ENCODE assay signal across 8 cellular contexts in the genomic region with DNA sequence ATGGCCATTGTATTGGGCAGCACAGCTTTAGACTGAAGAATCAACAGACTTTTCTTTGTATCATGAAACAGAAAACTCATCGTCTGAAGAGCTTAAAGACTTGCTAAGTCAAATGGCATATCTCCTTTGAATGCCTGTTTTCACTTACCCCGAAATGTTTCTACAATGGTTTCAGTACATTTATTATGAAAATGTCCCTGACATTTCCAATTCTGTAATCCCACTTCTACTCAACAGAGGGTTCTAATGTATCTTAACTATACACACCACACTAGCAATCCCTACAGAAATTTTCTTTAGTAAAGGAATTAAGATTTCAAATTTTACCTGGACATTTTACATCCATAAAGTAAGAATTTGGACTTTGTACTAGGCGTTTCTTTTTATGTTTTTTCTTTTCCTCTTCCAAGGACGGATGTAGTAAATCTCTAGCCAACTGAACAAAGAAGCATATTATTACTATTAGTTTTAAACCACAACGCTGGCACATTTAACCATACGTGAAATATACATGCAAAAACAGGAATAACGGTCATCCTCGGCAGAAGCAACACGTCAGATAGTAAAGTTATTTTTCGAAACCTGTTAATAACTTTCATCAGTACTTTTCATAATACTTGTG. TPM values are rescaled to one million over a fixed set of nuclear protein-coding genes. Genes with fewer than 3 reads are reported as not detected.
A peak's percentile ranks its signal among the peaks of the same experiment; 100 is the strongest.
DNase-seq lines count a peak whose midpoint lies in the region; ATAC-seq lines count a peak whose summit lies in the region.

No MANE protein-coding gene starts in this region.

- H3K9me3 ChIP-seq in endocrine pancreas (ENCODE audit: control insufficient read depth, low read length) = no peaks in the 10 kb centered on the region

- no peak for ATAC-seq in natural killer cell treated with Interleukin-12 subunit alpha and Interleukin-12 subunit beta and Interleukin-15 and Interleukin-18, amount 100 ng/mL, for 72 hours
- ATAC-seq in GM18873 (IDR thresholded peaks at IDR 0.05; ENCODE audit: low FRiP score, unreplicated experiment) = no peak
- ATAC-seq in GM21619 (IDR thresholded peaks at IDR 0.05; ENCODE audit: unreplicated experiment) = no peak

- peaks cover 5 to 14% of the 10 kb centered on the region in 2 donors for H3K4me1 Mint-ChIP-seq in natural killer cell treated with Interleukin-12 subunit alpha and Interleukin-12 subunit beta and Interleukin-15 and Interleukin-18, amount 100 ng/mL, for 72 hours (ENCODE audit: low read depth in 2 of 2)

- peak overlapping the region; percentile 98 for H3K4me3 ChIP-seq in endocrine pancreas (ENCODE audit: control insufficient read depth, insufficient read depth, low read length)

- no peaks in the 10 kb centered on the region for H3K27me3 Mint-ChIP-seq in natural killer cell treated with Interleukin-12 subunit alpha and Interleukin-12 subunit beta and Interleukin-15 and Interleukin-18, amount 100 ng/mL, for 72 hours

- no peaks in the 10 kb centered on the region for H3K36me3 ChIP-seq in endocrine pancreas (ENCODE audit: control insufficient read depth, insufficient read depth, low read length)

- H3K9me3 Mint-ChIP-seq in natural killer cell treated with Interleukin-12 subunit alpha and Interleukin-12 subunit beta and Interleukin-15 and Interleukin-18, amount 100 ng/mL, for 72 hours = no peaks in the 10 kb centered on the region

- peak; percentile 25 for DNase-seq in EH (ENCODE audit: low read depth)
- peak; percentile 53 for DNase-seq in OCI-M1 (lab: John Stamatoyannopoulos, UW)
- no peak for DNase-seq in natural killer cell treated with Interleukin-12 subunit alpha and Interleukin-12 subunit beta and Interleukin-15 and Interleukin-18, amount 100 ng/mL, for 72 hours (ENCODE audit: low spot score)
- no peak for DNase-seq in posterior cingulate gyrus
- no peak for DNase-seq in NCI-H1694 (lab: John Stamatoyannopoulos, UW)

- H3K27me3 ChIP-seq in endocrine pancreas (ENCODE audit: control insufficient read depth, insufficient read depth, low read length) = no peaks in the 10 kb centered on the region

- no peaks in the 10 kb centered on the region for H3K36me3 Mint-ChIP-seq in natural killer cell treated with Interleukin-12 subunit alpha and Interleukin-12 subunit beta and Interleukin-15 and Interleukin-18, amount 100 ng/mL, for 72 hours

- intact Hi-C loops in posterior cingulate gyrus (cut with DNase I) = loop anchor here (2.0 to 5.0 kb wide), 3 partner anchors 33 to 121 kb away; partner anchors contain the start of genes APH1B, LACTB and RAB8B

- peak overlapping the region; percentile 91 for H3K9ac ChIP-seq in endocrine pancreas (ENCODE audit: control insufficient read depth, insufficient read depth, low read length)

- H3K4me3 Mint-ChIP-seq in natural killer cell treated with Interleukin-12 subunit alpha and Interleukin-12 subunit beta and Interleukin-15 and Interleukin-18, amount 100 ng/mL, for 72 hours = peak overlapping the region; percentile 98

- H3K4me1 ChIP-seq in endocrine pancreas (ENCODE audit: control insufficient read depth, insufficient read depth, low read length) = peaks cover 10% of the 10 kb centered on the region

- peak overlapping the region; percentile 90 to 97 for H3K27ac Mint-ChIP-seq in natural killer cell treated with Interleukin-12 subunit alpha and Interleukin-12 subunit beta and Interleukin-15 and Interleukin-18, amount 100 ng/mL, for 72 hours

RNA-seq across cellular contexts. Expression of gene RPS27L, which starts 1.1 kb away (rescaled TPM):
- 100 to 1,000 TPM in 1 of 2 donors, 10 to 100 TPM in 1; 41.6 to 112 TPM for total RNA-seq in natural killer cell treated with Interleukin-12 subunit alpha and Interleukin-12 subunit beta and Interleukin-15 and Interleukin-18, amount 100 ng/mL, for 72 hours

RNA-seq across cellular contexts. Expression of gene RAB8B, which starts 33.2 kb away (rescaled TPM):
- 100 to 1,000 TPM in 1 of 2 donors, 10 to 100 TPM in 1; 49.1 to 113 TPM for total RNA-seq in natural killer cell treated with Interleukin-12 subunit alpha and Interleukin-12 subunit beta and Interleukin-15 and Interleukin-18, amount 100 ng/mL, for 72 hours

RNA-seq across cellular contexts. Expression of gene LACTB, which starts 34.5 kb away (rescaled TPM):
- 10 to 100 TPM; 16.7 to 43.6 TPM for total RNA-seq in natural killer cell treated with Interleukin-12 subunit alpha and Interleukin-12 subunit beta and Interleukin-15 and Interleukin-18, amount 100 ng/mL, for 72 hours

Comparison
In these comparisons a context has a peak if more than half of its experiments do, and no peak if none do; other contexts are left out.
1. DNase-seq: peak in EH (single experiment) and OCI-M1 (single experiment); none in natural killer cell treated with Interleukin-12 subunit alpha and Interleukin-12 subunit beta and Interleukin-15 and Interleukin-18, amount 100 ng/mL, for 72 hours (single experiment), posterior cingulate gyrus (0 of 10) and NCI-H1694 (single experiment).